9 cellular contexts compared by ENCODE assay signal in genomic region chr17:65170839-65171238, GRCh38. TPM values are rescaled to one million over a fixed set of nuclear protein-coding genes. Genes with fewer than 3 reads are reported as not detected.
DNase-seq lines count a peak whose midpoint lies in the region; ATAC-seq lines count a peak whose summit lies in the region.
"Had no signal": no experiment of that assay in that cellular context is flagged by ENCODE, and none has a peak within 500 bp of the region (broad histone marks: within the 10 kb centered on the region; RNA-seq: fewer than 3 reads in every experiment).

No MANE protein-coding gene starts in this region.

- no peak for ATAC-seq in GM18511 (IDR thresholded peaks at IDR 0.05; ENCODE audit: unreplicated experiment)
- no peak for ATAC-seq in activated CD8-positive, alpha-beta T cell treated with anti-CD3 and anti-CD28 coated beads, Interleukin-2, amount 10 ng/mL, durations not matched to agents 7 days and 5 days

- POLR2A ChIA-PET in activated CD8-positive, alpha-beta T cell treated with anti-CD3 and anti-CD28 coated beads, Interleukin-2, amount 10 ng/mL, durations not matched to agents 7 days and 5 days (lab: Charles Lee) = interaction anchor here (1.2 kb wide), 1 partner anchor 40 kb away, joined by 3 read pairs; no protein-coding TSS in a partner anchor

- no peaks in the 10 kb centered on the region for H3K36me3 Mint-ChIP-seq in activated CD8-positive, alpha-beta T cell treated with anti-CD3 and anti-CD28 coated beads, Interleukin-2, amount 10 ng/mL, durations not matched to agents 7 days and 5 days (ENCODE audit: low read depth)

- H3K9me3 ChIP-seq in KOPT-K1 (ENCODE audit: insufficient read depth, low read length, poor library complexity, severe bottlenecking) = peaks cover 9% of the 10 kb centered on the region

- H3K4me3 Mint-ChIP-seq in activated CD8-positive, alpha-beta T cell treated with anti-CD3 and anti-CD28 coated beads, Interleukin-2, amount 10 ng/mL, durations not matched to agents 7 days and 5 days = no peak overlapping the region

- H3K27ac ChIP-seq in KOPT-K1 (ENCODE audit: low read depth, low read length, poor library complexity, severe bottlenecking) = peak overlapping the region; percentile 68

- H3K9me3 Mint-ChIP-seq in activated CD8-positive, alpha-beta T cell treated with anti-CD3 and anti-CD28 coated beads, Interleukin-2, amount 10 ng/mL, durations not matched to agents 7 days and 5 days (ENCODE audit: insufficient read depth) = no peaks in the 10 kb centered on the region

- no peak overlapping the region for H3K27ac Mint-ChIP-seq in activated CD8-positive, alpha-beta T cell treated with anti-CD3 and anti-CD28 coated beads, Interleukin-2, amount 10 ng/mL, durations not matched to agents 7 days and 5 days

- CTCF ChIA-PET in activated CD8-positive, alpha-beta T cell treated with anti-CD3 and anti-CD28 coated beads, Interleukin-2, amount 10 ng/mL, durations not matched to agents 7 days and 5 days (lab: Charles Lee) = interaction anchor here (2.9 kb wide), 1 partner anchor 34 kb away, joined by 8 read pairs; the partner anchor contains the start of gene RGS9

- no peaks in the 10 kb centered on the region for H3K36me3 ChIP-seq in KOPT-K1 (ENCODE audit: insufficient read depth, low read length)

- DNase-seq in NCI-H446 (lab: John Stamatoyannopoulos, UW) = peak; percentile 44 to 66
- peak; percentile 92 to 97 for DNase-seq in dermis microvascular lymphatic vessel endothelial cell (ENCODE audit: low read depth in 2 of 2)
- DNase-seq in midbrain (lab: John Stamatoyannopoulos, UW) = peak; percentile 4
- no peak for DNase-seq in activated CD8-positive, alpha-beta memory T cell treated with anti-CD3 and anti-CD28 coated beads, Interleukin-2, amount 50 U/mL, for 48 hours
- no peak for DNase-seq in activated CD8-positive, alpha-beta T cell treated with anti-CD3 and anti-CD28 coated beads, Interleukin-2, amount 10 ng/mL, durations not matched to agents 7 days and 5 days
- DNase-seq: stimulated activated CD4-positive, alpha-beta T cell treated with anti-CD3 and anti-CD28 coated beads, Interleukin-2, amount 100 ng/mL, for 48 hours; T-helper 1 cell had no signal

- no peaks in the 10 kb centered on the region for H3K27me3 Mint-ChIP-seq in activated CD8-positive, alpha-beta T cell treated with anti-CD3 and anti-CD28 coated beads, Interleukin-2, amount 10 ng/mL, durations not matched to agents 7 days and 5 days (ENCODE audit: low read depth)

- H3K4me1 Mint-ChIP-seq in activated CD8-positive, alpha-beta T cell treated with anti-CD3 and anti-CD28 coated beads, Interleukin-2, amount 10 ng/mL, durations not matched to agents 7 days and 5 days (ENCODE audit: low read depth) = peaks cover 15% of the 10 kb centered on the region

RNA-seq across cellular contexts. Expression of gene RGS9, which starts 33.7 kb away (rescaled TPM):
- total RNA-seq in dermis microvascular lymphatic vessel endothelial cell = 0.64 and 1.3 TPM in 2 replicates
- 1 to 10 TPM; 4.8 to 5.7 TPM for total RNA-seq in activated CD8-positive, alpha-beta T cell treated with anti-CD3 and anti-CD28 coated beads, Interleukin-2, amount 10 ng/mL, durations not matched to agents 7 days and 5 days

Comparison
In these comparisons a context has a peak if more than half of its experiments do, and no peak if none do; other contexts are left out.
1. DNase-seq: peak in NCI-H446 (2 of 2), dermis microvascular lymphatic vessel endothelial cell (2 of 2) and midbrain (single experiment); none in activated CD8-positive, alpha-beta memory T cell treated with anti-CD3 and anti-CD28 coated beads, Interleukin-2, amount 50 U/mL, for 48 hours (single experiment) and activated CD8-positive, alpha-beta T cell treated with anti-CD3 and anti-CD28 coated beads, Interleukin-2, amount 10 ng/mL, durations not matched to agents 7 days and 5 days (single experiment).